ENCODE assay signal across 26 cellular contexts in the genomic region with DNA sequence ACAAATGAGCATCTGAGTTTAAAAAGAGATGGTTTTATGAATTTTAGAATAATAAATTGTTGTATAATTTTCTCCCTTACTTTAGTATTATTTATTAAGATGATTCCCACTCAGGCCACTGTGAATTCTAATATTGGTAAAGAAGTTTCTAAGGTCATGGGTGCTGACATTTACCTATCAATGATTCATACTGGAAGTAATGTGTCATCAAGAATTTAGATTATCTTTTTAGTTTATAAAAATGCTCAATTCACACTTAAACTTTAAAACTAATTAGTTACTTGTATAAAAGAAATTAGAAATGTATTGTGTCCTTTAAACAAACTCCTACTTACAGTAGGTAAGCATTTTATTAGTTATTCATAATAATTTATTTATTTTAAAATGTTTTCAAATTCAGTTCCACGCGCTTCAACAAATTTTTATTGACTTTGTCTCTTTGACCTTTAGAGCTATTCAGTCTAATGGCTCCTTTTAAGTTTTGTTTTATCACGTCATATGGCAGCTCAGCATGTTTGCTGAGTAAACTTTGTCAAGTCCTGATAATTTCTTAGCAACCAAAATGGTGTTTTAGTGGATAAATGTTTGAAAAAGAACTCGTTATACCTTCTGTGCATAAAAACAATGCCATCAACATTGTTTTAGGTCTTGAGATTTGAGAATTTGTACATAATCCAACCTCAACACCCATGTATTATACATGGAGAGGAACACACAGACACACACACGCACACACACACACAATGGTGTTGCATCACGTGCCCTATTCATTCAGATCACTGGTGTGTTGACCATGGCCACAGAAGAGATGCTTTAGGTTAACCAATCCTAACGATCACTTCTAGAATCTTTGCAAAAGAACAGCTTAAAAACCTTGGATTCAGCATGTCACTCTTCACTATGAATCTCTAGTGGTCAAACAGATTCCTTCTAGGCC. TPM values are rescaled to one million over a fixed set of nuclear protein-coding genes. Genes with fewer than 3 reads are reported as not detected.
DNase-seq lines count a peak whose midpoint lies in the region; ATAC-seq and TF ChIP-seq lines count a peak whose summit lies in the region.
"Had no signal": no experiment of that assay in that cellular context is flagged by ENCODE, and none has a peak within 500 bp of the region (broad histone marks: within the 10 kb centered on the region; RNA-seq: fewer than 3 reads in every experiment).

No MANE protein-coding gene starts in this region.

- H3K4me2 ChIP-seq in HCT116 (ENCODE audit: low read length) (no peak overlapping the region), hepatocyte (peak overlapping the region; percentile 20), osteoblast (ENCODE audit: insufficient read depth, low read length) (no peak overlapping the region)

- H3K36me3 ChIP-seq in HCT116 (ENCODE audit: control insufficient read depth in 1 of 2, insufficient read depth in 2 of 2, low read length in 2 of 2): no peaks in the 10 kb centered on the region
- no peaks in the 10 kb centered on the region for H3K36me3 ChIP-seq in hepatocyte (replicated peaks; ENCODE audit: insufficient read depth, low read depth)
- H3K36me3 ChIP-seq in osteoblast (ENCODE audit: insufficient read depth, low read length): no peaks in the 10 kb centered on the region
- no peaks in the 10 kb centered on the region for H3K36me3 ChIP-seq in gastrocnemius medialis
- H3K36me3 ChIP-seq: cardiac muscle cell, thoracic aorta had no signal

- ATAC-seq in HCT116: no peak
- no peak for ATAC-seq in gastrocnemius medialis
- ATAC-seq: activated CD8-positive, alpha-beta T cell treated with anti-CD3 and anti-CD28 coated beads for 36 hours; foreskin keratinocyte; natural killer cell treated with Interleukin-12 subunit alpha and Interleukin-12 subunit beta and Interleukin-15 and Interleukin-18, amount 100 ng/mL, for 72 hours; stimulated activated memory B cell treated with anti-CD40 and anti-IgM and Interleukin-4, amounts not matched to agents 10 μg/mL and 1 μg/mL and 100 μg/mL, for 72 hours had no signal

- DNase-seq in HCT116 (ENCODE audit: low read depth, low spot score) (no peak), NCI-H748 treated with DMSO at 0.1 percent for 48 hours (lab: John Stamatoyannopoulos, UW) (peak; percentile 32), hepatocyte (ENCODE audit: low spot score) (peak; percentile 46), progenitor cell of endocrine pancreas (ENCODE audit: low spot score, unreplicated experiment) (no peak), osteoblast (ENCODE audit: insufficient read length, low spot score, missing footprints) (no peak), gastrocnemius medialis (no peak)
- DNase-seq in central memory CD4-positive, alpha-beta T cell: no peak
- DNase-seq: activated CD4-positive, CD25-positive, alpha-beta regulatory T cell; activated CD8-positive, alpha-beta T cell treated with anti-CD3 and anti-CD28 coated beads for 36 hours; amniotic stem cell; dorsolateral prefrontal cortex; erythroblast; foreskin keratinocyte; H7; hypothalamus; IMR-90; NCI-H1436; NCI-H2227 treated with DMSO at 0.1 percent for 48 hours; stimulated activated CD4-positive, alpha-beta T cell treated with anti-CD3 and anti-CD28 coated beads, Interleukin-1b, Interleukin-23, amount 100 ng/mL, for 48 hours; T-helper 9 cell had no signal

- no peak overlapping the region for H3K4me3 Mint-ChIP-seq in progenitor cell of endocrine pancreas (ENCODE audit: low read depth)
- H3K4me3 Mint-ChIP-seq: activated CD8-positive, alpha-beta T cell treated with anti-CD3 and anti-CD28 coated beads for 36 hours; natural killer cell treated with Interleukin-12 subunit alpha and Interleukin-12 subunit beta and Interleukin-15 and Interleukin-18, amount 100 ng/mL, for 72 hours; stimulated activated memory B cell treated with anti-CD40 and anti-IgM and Interleukin-4, amounts not matched to agents 10 μg/mL and 1 μg/mL and 100 μg/mL, for 72 hours had no signal

- H3K9ac ChIP-seq in HCT116 (ENCODE audit: low read length): no peak overlapping the region

- intact Hi-C loops in HCT116 (cut with micrococcal nuclease): no loop called here
- intact Hi-C loops in gastrocnemius medialis (cut with DNase I; ENCODE audit: low total_unique reads): no loop called here

- H3K9me3 Mint-ChIP-seq in progenitor cell of endocrine pancreas (ENCODE audit: low read depth): peaks cover 5% of the 10 kb centered on the region
- H3K9me3 Mint-ChIP-seq: activated CD8-positive, alpha-beta T cell treated with anti-CD3 and anti-CD28 coated beads for 36 hours; natural killer cell treated with Interleukin-12 subunit alpha and Interleukin-12 subunit beta and Interleukin-15 and Interleukin-18, amount 100 ng/mL, for 72 hours; stimulated activated memory B cell treated with anti-CD40 and anti-IgM and Interleukin-4, amounts not matched to agents 10 μg/mL and 1 μg/mL and 100 μg/mL, for 72 hours had no signal

- H4K20me1 ChIP-seq in HCT116 (ENCODE audit: insufficient read depth): no peaks in the 10 kb centered on the region
- no peaks in the 10 kb centered on the region for H4K20me1 ChIP-seq in hepatocyte (ENCODE audit: insufficient read depth, poor library complexity, severe bottlenecking)
- no peaks in the 10 kb centered on the region for H4K20me1 ChIP-seq in osteoblast (ENCODE audit: insufficient read depth, low read length)

- CTCF ChIA-PET in HCT116 (lab: Charles Lee): interaction anchor here (1.8 kb wide), 1 partner anchor 7 kb away, joined by 6 read pairs; no protein-coding TSS in a partner anchor

- BruUV-seq in HCT116 (replicated peaks; lab: Mats Ljungman, UMichigan): no TSS peak

- H3K4me3 ChIP-seq in HCT116 (replicated peaks in 1 of 2; ENCODE audit: low read depth in 1 of 2, low read length in 2 of 2) (no peak overlapping the region), hepatocyte (no peak overlapping the region), osteoblast (ENCODE audit: insufficient read depth, low read length) (no peak overlapping the region), gastrocnemius medialis (no peak overlapping the region)
- H3K4me3 ChIP-seq: cardiac muscle cell, dorsolateral prefrontal cortex, SK-N-MC, thoracic aorta had no signal

- peaks cover 4 to 6% of the 10 kb centered on the region in 2 experiments; a peak in 1 of 4 replicates for H3K4me1 ChIP-seq in HCT116 (ENCODE audit: control insufficient read depth in 1 of 2, insufficient read depth in 2 of 2, low read length in 2 of 2)
- peaks cover 6% of the 10 kb centered on the region for H3K4me1 ChIP-seq in hepatocyte (ENCODE audit: insufficient read depth)
- no peaks in the 10 kb centered on the region for H3K4me1 ChIP-seq in osteoblast (ENCODE audit: insufficient read depth, low read length)
- H3K4me1 ChIP-seq in gastrocnemius medialis: no peaks in the 10 kb centered on the region
- H3K4me1 ChIP-seq: foreskin keratinocyte had no signal

- H3K27ac ChIP-seq in HCT116 (ENCODE audit: low read depth, low read length): no peak overlapping the region
- H3K27ac ChIP-seq in hepatocyte: peak overlapping the region; percentile 91
- no peak overlapping the region for H3K27ac ChIP-seq in osteoblast (ENCODE audit: low read depth, low read length)
- no peak overlapping the region for H3K27ac ChIP-seq in gastrocnemius medialis
- H3K27ac ChIP-seq: cardiac muscle cell, dorsolateral prefrontal cortex, foreskin keratinocyte, SK-N-MC, thoracic aorta had no signal

- H3K9me3 ChIP-seq in HCT116 (ENCODE audit: control insufficient read depth in 1 of 2, insufficient read depth in 1 of 2, low read depth in 1 of 2, low read length in 2 of 2) (no peaks in the 10 kb centered on the region), hepatocyte (ENCODE audit: low read depth) (no peaks in the 10 kb centered on the region), osteoblast (ENCODE audit: low read depth, low read length) (no peaks in the 10 kb centered on the region), gastrocnemius medialis (no peaks in the 10 kb centered on the region)
- H3K9me3 ChIP-seq: thoracic aorta had no signal

- peak overlapping the region; percentile 37 for H3K27ac Mint-ChIP-seq in progenitor cell of endocrine pancreas
- H3K27ac Mint-ChIP-seq: activated CD8-positive, alpha-beta T cell treated with anti-CD3 and anti-CD28 coated beads for 36 hours; natural killer cell treated with Interleukin-12 subunit alpha and Interleukin-12 subunit beta and Interleukin-15 and Interleukin-18, amount 100 ng/mL, for 72 hours; stimulated activated memory B cell treated with anti-CD40 and anti-IgM and Interleukin-4, amounts not matched to agents 10 μg/mL and 1 μg/mL and 100 μg/mL, for 72 hours had no signal

- in situ Hi-C loops in gastrocnemius medialis (cut with MboI; ENCODE audit: low sequenced_read_pairs in 4 of 4): no loop called here

- no peak for TF ChIP-seq POLR2A in HCT116 (IDR thresholded peaks at IDR 0.05; ENCODE audit: borderline replicate concordance, extremely low read depth, insufficient read depth, insufficient read length)
- TF ChIP-seq POLR2A in gastrocnemius medialis (IDR thresholded peaks at IDR 0.05): no peak

- RAD21 ChIA-PET in HCT116 (lab: Charles Lee; ENCODE audit: low non-redundant PET in 1 of 2, low total read pairs in 2 of 2, uncharacterized antibody in 2 of 2, unreplicated experiment in 2 of 2): no interaction called here

- TF ChIP-seq CTCF in HCT116 (IDR thresholded peaks at IDR 0.05 in 2 of 3, conservative IDR thresholded peaks at IDR 0.05 in 1 of 3; ENCODE audit: borderline replicate concordance in 1 of 3, insufficient read depth in 1 of 3, low read depth in 2 of 3, low read length in 2 of 3) (no peak), hepatocyte (IDR thresholded peaks at IDR 0.05; ENCODE audit: poor library complexity) (no peak), progenitor cell of endocrine pancreas (IDR thresholded peaks at IDR 0.05; ENCODE audit: unreplicated experiment) (no peak), osteoblast (IDR thresholded peaks at IDR 0.05; ENCODE audit: extremely low read depth, low read depth, low read length) (no peak), gastrocnemius medialis (IDR thresholded peaks at IDR 0.05 in 4 of 5, conservative IDR thresholded peaks at IDR 0.05 in 1 of 5) (no peak)

- TF ChIP-seq RAD21 in HCT116 (IDR thresholded peaks at IDR 0.05; ENCODE audit: low read depth): no peak

- 55% methylated on average over 7 of the region's 7 CpGs for WGBS in hepatocyte (ENCODE audit: low lambda C conversion rate, missing lambda C conversion rate)

- peaks cover 3% of the 10 kb centered on the region; the same call in 1 of the 2 replicates for H3K9me2 ChIP-seq in HCT116 (ENCODE audit: insufficient read depth)
- H3K9me2 ChIP-seq in hepatocyte (replicated peaks; ENCODE audit: insufficient read depth): no peaks in the 10 kb centered on the region

- H3K27me3 Mint-ChIP-seq in progenitor cell of endocrine pancreas: peaks cover 72% of the 10 kb centered on the region
- H3K27me3 Mint-ChIP-seq: activated CD8-positive, alpha-beta T cell treated with anti-CD3 and anti-CD28 coated beads for 36 hours; natural killer cell treated with Interleukin-12 subunit alpha and Interleukin-12 subunit beta and Interleukin-15 and Interleukin-18, amount 100 ng/mL, for 72 hours; stimulated activated memory B cell treated with anti-CD40 and anti-IgM and Interleukin-4, amounts not matched to agents 10 μg/mL and 1 μg/mL and 100 μg/mL, for 72 hours had no signal

- POLR2A ChIA-PET in HCT116 (lab: Charles Lee): no interaction called here

- H3K79me2 ChIP-seq in HCT116 (ENCODE audit: insufficient read depth, low read length): no peaks in the 10 kb centered on the region
- H3K79me2 ChIP-seq in hepatocyte: no peaks in the 10 kb centered on the region
- no peaks in the 10 kb centered on the region for H3K79me2 ChIP-seq in osteoblast (ENCODE audit: insufficient read depth, low read length)

- peaks cover 12% of the 10 kb centered on the region for H3K4me1 Mint-ChIP-seq in progenitor cell of endocrine pancreas (ENCODE audit: low read depth)
- H3K4me1 Mint-ChIP-seq: stimulated activated memory B cell treated with anti-CD40 and anti-IgM and Interleukin-4, amounts not matched to agents 10 μg/mL and 1 μg/mL and 100 μg/mL, for 72 hours had no signal

- H3K27me3 ChIP-seq in HCT116 (ENCODE audit: insufficient read depth, low read length) (no peaks in the 10 kb centered on the region), hepatocyte (no peaks in the 10 kb centered on the region), osteoblast (ENCODE audit: insufficient read depth, low read length) (no peaks in the 10 kb centered on the region), gastrocnemius medialis (no peaks in the 10 kb centered on the region)
- H3K27me3 ChIP-seq: cardiac muscle cell, dorsolateral prefrontal cortex, foreskin keratinocyte had no signal

- H2AFZ ChIP-seq in HCT116 (ENCODE audit: low read depth, low read length, poor library complexity, severe bottlenecking) (no peak overlapping the region), hepatocyte (no peak overlapping the region), osteoblast (ENCODE audit: low read length) (no peak overlapping the region)

- H3K36me3 Mint-ChIP-seq in progenitor cell of endocrine pancreas (ENCODE audit: insufficient read depth): no peaks in the 10 kb centered on the region
- H3K36me3 Mint-ChIP-seq: natural killer cell treated with Interleukin-12 subunit alpha and Interleukin-12 subunit beta and Interleukin-15 and Interleukin-18, amount 100 ng/mL, for 72 hours; stimulated activated memory B cell treated with anti-CD40 and anti-IgM and Interleukin-4, amounts not matched to agents 10 μg/mL and 1 μg/mL and 100 μg/mL, for 72 hours had no signal

RNA-seq across cellular contexts. Expression of a gene that starts 15.1 kb away (rescaled TPM):
- total RNA-seq in HCT116 (2021; ENCODE audit: unreplicated experiment) (0.37 TPM), hepatocyte (1.8 and 2.4 TPM in 2 replicates), progenitor cell of endocrine pancreas (0.04 TPM in 1 of 2 replicates, not detected in the other), osteoblast (under 0.01 and 0.36 TPM in 2 replicates), gastrocnemius medialis (10 to 100 TPM in 2 of 4 donors, 1 to 10 TPM in 2; 5.3 to 13.6 (median 9.3) TPM)
- polyA plus RNA-seq in HCT116 (2012): 0.01 TPM in 1 of 2 replicates, not detected in the other
- polyA plus RNA-seq in hepatocyte: 0.13 and 0.30 TPM in 2 replicates
- total RNA-seq: activated CD8-positive, alpha-beta T cell treated with anti-CD3 and anti-CD28 coated beads for 36 hours; Daoy; IMR-90; natural killer cell treated with Interleukin-12 subunit alpha and Interleukin-12 subunit beta and Interleukin-15 and Interleukin-18, amount 100 ng/mL, for 72 hours had no signal
- polyA plus RNA-seq: foreskin keratinocyte, IMR-90 had no signal

RNA-seq across cellular contexts. Expression of a gene that starts 42.1 kb away (rescaled TPM):
- total RNA-seq in HCT116 (2021; ENCODE audit: unreplicated experiment) (0.07 TPM), hepatocyte (0.80 and 1.4 TPM in 2 replicates), progenitor cell of endocrine pancreas (0.07 TPM in 2 replicates), osteoblast (under 0.01 TPM in 2 replicates), gastrocnemius medialis (under 1 TPM; 0.27 to 0.98 (median 0.64) TPM)
- 0.03 TPM in 1 of 2 replicates, not detected in the other for polyA plus RNA-seq in HCT116 (2012)
- 0.08 and 0.51 TPM in 2 replicates for polyA plus RNA-seq in hepatocyte
- total RNA-seq: cardiac muscle cell, IMR-90 had no signal
- polyA plus RNA-seq: foreskin keratinocyte, IMR-90 had no signal

Comparison
In these comparisons a context has a peak if more than half of its experiments do, and no peak if none do; other contexts are left out.
1. DNase-seq: peak in NCI-H748 treated with DMSO at 0.1 percent for 48 hours (single experiment) and hepatocyte (single experiment); none in HCT116 (single experiment), progenitor cell of endocrine pancreas (single experiment), osteoblast (single experiment), central memory CD4-positive, alpha-beta T cell (single experiment) and gastrocnemius medialis (0 of 2).